Comparison of ENCODE assay signal across 16 cellular contexts in the genomic region with DNA sequence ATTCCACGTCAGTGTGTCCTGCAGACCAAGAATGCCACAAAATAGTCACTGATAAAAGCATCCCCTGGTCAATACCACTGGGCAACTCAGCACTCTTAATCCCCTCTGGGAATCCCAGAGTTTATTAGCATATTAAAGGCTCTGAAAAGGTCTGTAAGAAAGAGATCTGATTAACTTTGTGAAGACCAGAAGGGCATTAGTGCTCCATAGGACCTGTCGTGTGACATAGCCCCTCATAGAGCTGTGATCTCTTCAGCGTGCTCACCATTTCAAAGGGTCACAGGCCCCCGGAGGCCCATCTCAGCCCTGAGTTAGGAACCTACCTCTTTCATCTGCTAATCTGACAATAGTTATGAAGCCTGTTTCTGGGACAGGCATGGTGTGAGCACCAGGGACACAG.
A peak's percentile ranks its signal among the peaks of the same experiment; 100 is the strongest.
DNase-seq lines count a peak whose midpoint lies in the region; ATAC-seq, FAIRE-seq and TF ChIP-seq lines count a peak whose summit lies in the region.
"Had no signal": no experiment of that assay in that cellular context is flagged by ENCODE, and none has a peak within 500 bp of the region (broad histone marks: within the 10 kb centered on the region; RNA-seq: fewer than 3 reads in every experiment).

No MANE protein-coding gene starts in this region.

- CTCF ChIA-PET in K562 (lab: Yijun Ruan, JAX; ENCODE audit: low intra/inter-chr PET ratio): no interaction called here

- H3K4me1 ChIP-seq in GM23338 (ENCODE audit: insufficient read depth) (peaks cover 6% of the 10 kb centered on the region; the same call in 1 of the 2 replicates), K562 (replicated peaks in 1 of 2; ENCODE audit: control insufficient read depth in 2 of 2, insufficient read depth in 2 of 2, low read length in 2 of 2) (no peaks in the 10 kb centered on the region)
- H3K4me1 ChIP-seq: BLaER1 had no signal

- peak; percentile 62 for ATAC-seq in GM23338
- ATAC-seq in K562: no peak
- no peak for ATAC-seq in GM19328 (IDR thresholded peaks at IDR 0.05; ENCODE audit: unreplicated experiment)
- no peak for ATAC-seq in HG03097 (IDR thresholded peaks at IDR 0.05; ENCODE audit: low FRiP score, unreplicated experiment)
- ATAC-seq: HCT116 had no signal

- H3K9me3 ChIP-seq in K562 (replicated peaks; ENCODE audit: control insufficient read depth, insufficient read depth, low read depth, low read length): no peaks in the 10 kb centered on the region
- H3K9me3 ChIP-seq: BLaER1 had no signal

- H3F3A ChIP-seq in GM23338 (replicated peaks; ENCODE audit: low read depth): no peaks in the 10 kb centered on the region

- TF ChIP-seq RAD21 in K562 (CRISPR knock-in tag; conservative IDR thresholded peaks at IDR 0.05 in 1 of 2, IDR thresholded peaks at IDR 0.05 in 1 of 2): no peak

- in situ Hi-C loops in K562 (cut with MboI): no loop called here

- H3K27ac ChIP-seq in GM23338 (ENCODE audit: low read depth) (no peak overlapping the region), K562 (ENCODE audit: extremely low read depth, low read depth, low read length) (no peak overlapping the region)
- H3K27ac ChIP-seq: BLaER1, KMS-11 had no signal

- H3K36me3 Mint-ChIP-seq in GM23338 (ENCODE audit: low read depth) (no peaks in the 10 kb centered on the region; the same call in 2 of the 3 replicates), nephron (ENCODE audit: low read depth) (no peaks in the 10 kb centered on the region)

- TF ChIP-seq CTCF in GM23338 (conservative IDR thresholded peaks at IDR 0.05; ENCODE audit: low read depth in 2 of 2) (no peak), K562 (IDR thresholded peaks at IDR 0.05 in 2 of 3, conservative IDR thresholded peaks at IDR 0.05 in 1 of 3; ENCODE audit: insufficient read depth in 2 of 3, low read depth in 1 of 3, low read length in 3 of 3) (no peak), nephron (IDR thresholded peaks at IDR 0.05; ENCODE audit: unreplicated experiment in 3 of 3) (no peak)

- H3K27me3 Mint-ChIP-seq in GM23338 (ENCODE audit: insufficient read depth, low read depth, poor library complexity) (peaks cover 5% of the 10 kb centered on the region), nephron (ENCODE audit: low read depth) (peaks cover 29% of the 10 kb centered on the region)

- no peaks in the 10 kb centered on the region for H3K9me2 ChIP-seq in GM23338 (ENCODE audit: insufficient read depth)

- no TSS peak for BruUV-seq in K562 (replicated peaks; lab: Mats Ljungman, UMichigan)

- POLR2A ChIA-PET in K562 (lab: Yijun Ruan, JAX): interaction anchor here (0.6 kb wide), 1 partner anchor 25 kb away, joined by 3 read pairs; no protein-coding TSS in a partner anchor

- H3K27me3 ChIP-seq in GM23338 (ENCODE audit: insufficient read depth) (no peaks in the 10 kb centered on the region), K562 (ENCODE audit: control insufficient read depth in 2 of 2, insufficient read depth in 2 of 2, low read length in 2 of 2) (no peaks in the 10 kb centered on the region; a peak in 1 of 5 replicates)
- H3K27me3 ChIP-seq: BLaER1 had no signal

- DNase-seq in GM23338 (ENCODE audit: low spot score) (no peak), K562 (ENCODE audit: extremely low read depth in 1 of 4, low spot score in 3 of 4) (no peak), urothelium cell line (ENCODE audit: low spot score) (no peak), GM12892 (ENCODE audit: insufficient read length) (no peak)
- DNase-seq: 8988T, AML-193, DMS53, GOT3 had no signal

- 0% methylated on average over 2 of the region's 4 CpGs for WGBS in K562 (ENCODE audit: insufficient coverage, low coverage, missing lambda C conversion rate)

- H3K9me1 ChIP-seq in K562 (ENCODE audit: control insufficient read depth, insufficient read depth, low read length): no peaks in the 10 kb centered on the region

- TF ChIP-seq EP300 in K562 (IDR thresholded peaks at IDR 0.05; ENCODE audit: low read length): no peak

- H3K79me2 ChIP-seq in GM23338 (replicated peaks; ENCODE audit: insufficient read depth) (no peaks in the 10 kb centered on the region), K562 (ENCODE audit: control insufficient read depth, insufficient read depth, low read length) (no peaks in the 10 kb centered on the region)

- H3K27ac Mint-ChIP-seq in GM23338 (no peak overlapping the region), nephron (peak overlapping the region; percentile 34 to 65 (median 42))
- H3K27ac Mint-ChIP-seq: IgD-negative memory B cell had no signal

- H3K36me3 ChIP-seq in GM23338 (ENCODE audit: insufficient read depth) (no peaks in the 10 kb centered on the region), K562 (ENCODE audit: control insufficient read depth, insufficient read depth, low read length) (no peaks in the 10 kb centered on the region)
- H3K36me3 ChIP-seq: BLaER1 had no signal

- H2AFZ ChIP-seq in GM23338: no peak overlapping the region
- no peak overlapping the region for H2AFZ ChIP-seq in K562 (ENCODE audit: low read depth, low read length)

- H4K20me1 ChIP-seq in GM23338 (replicated peaks; ENCODE audit: insufficient read depth) (no peaks in the 10 kb centered on the region), K562 (replicated peaks; ENCODE audit: control insufficient read depth, insufficient read depth, low read length) (no peaks in the 10 kb centered on the region; the same call in 1 of the 2 replicates)
- H4K20me1 ChIP-seq: BLaER1 had no signal

- H3K4me2 ChIP-seq in GM23338 (no peak overlapping the region), K562 (ENCODE audit: insufficient read depth, low read length) (no peak overlapping the region)
- H3K4me2 ChIP-seq: BLaER1, KMS-11 had no signal

- no peak overlapping the region for H3K9ac ChIP-seq in K562 (ENCODE audit: insufficient read depth in 1 of 2, low read depth in 2 of 2, low read length in 2 of 2)
- H3K9ac ChIP-seq: BLaER1, KMS-11 had no signal

- no peak for TF ChIP-seq POLR2A in K562 (conservative IDR thresholded peaks at IDR 0.05)
- TF ChIP-seq POLR2A in GM12892 (IDR thresholded peaks at IDR 0.05; ENCODE audit: low read depth, low read length): no peak

- H3K4me3 ChIP-seq in GM23338 (no peak overlapping the region), K562 (no peak overlapping the region)
- H3K4me3 ChIP-seq: BLaER1 had no signal

- H3K4me1 Mint-ChIP-seq in GM23338 (peaks cover 17% of the 10 kb centered on the region), nephron (peaks cover 44% of the 10 kb centered on the region)
- H3K4me1 Mint-ChIP-seq: IgD-negative memory B cell had no signal

- intact Hi-C loops in K562 (cut with micrococcal nuclease): no loop called here

- H3K9me3 Mint-ChIP-seq in GM23338: peaks cover 3% of the 10 kb centered on the region; the same call in 2 of the 3 replicates
- peaks cover 5% of the 10 kb centered on the region for H3K9me3 Mint-ChIP-seq in nephron

- FAIRE-seq in K562 (lab: Jason Lieb, UNC) (no peak), urothelium cell line (lab: Jason Lieb, UNC) (peak; percentile 87), GM12892 (lab: Jason Lieb, UNC) (no peak)
- FAIRE-seq: GM18507 had no signal

- H3K4me3 Mint-ChIP-seq in GM23338 (no peak overlapping the region), nephron (no peak overlapping the region)
- H3K4me3 Mint-ChIP-seq: IgD-negative memory B cell had no signal

TF ChIP-seq in GM23338, 12 proteins besides CTCF, POLR2A, EP300 and RAD21:
- TF ChIP-seq, protein P1, sequence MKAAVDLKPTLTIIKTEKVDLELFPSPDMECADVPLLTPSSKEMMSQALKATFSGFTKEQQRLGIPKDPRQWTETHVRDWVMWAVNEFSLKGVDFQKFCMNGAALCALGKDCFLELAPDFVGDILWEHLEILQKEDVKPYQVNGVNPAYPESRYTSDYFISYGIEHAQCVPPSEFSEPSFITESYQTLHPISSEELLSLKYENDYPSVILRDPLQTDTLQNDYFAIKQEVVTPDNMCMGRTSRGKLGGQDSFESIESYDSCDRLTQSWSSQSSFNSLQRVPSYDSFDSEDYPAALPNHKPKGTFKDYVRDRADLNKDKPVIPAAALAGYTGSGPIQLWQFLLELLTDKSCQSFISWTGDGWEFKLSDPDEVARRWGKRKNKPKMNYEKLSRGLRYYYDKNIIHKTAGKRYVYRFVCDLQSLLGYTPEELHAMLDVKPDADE (IDR thresholded peaks at IDR 0.05): no peak
- no peak for TF ChIP-seq STAT1 (IDR thresholded peaks at IDR 0.05; ENCODE audit: unreplicated experiment)
- TF ChIP-seq CREB1 (CRISPR knock-in tag; IDR thresholded peaks at IDR 0.05; ENCODE audit: low read depth): no peak
- TF ChIP-seq EZH2phosphoT487 (IDR thresholded peaks at IDR 0.05; ENCODE audit: unreplicated experiment): no peak
TF ChIP-seq in GM23338: peak in this region for 0.

TF ChIP-seq in K562, 482 proteins besides CTCF, POLR2A, EP300 and RAD21:
- TF ChIP-seq ZNF239 (CRISPR knock-in tag; IDR thresholded peaks at IDR 0.05): peak; percentile 89
- peak; percentile 20 for TF ChIP-seq RBM25 (IDR thresholded peaks at IDR 0.05; ENCODE audit: low read depth, low read length, severe bottlenecking)
- no peak for TF ChIP-seq MAZ (CRISPR knock-in tag; conservative IDR thresholded peaks at IDR 0.05 in 1 of 2, IDR thresholded peaks at IDR 0.05 in 1 of 2)
